Comparison of ENCODE assay signal across 26 cellular contexts in the genomic region with DNA sequence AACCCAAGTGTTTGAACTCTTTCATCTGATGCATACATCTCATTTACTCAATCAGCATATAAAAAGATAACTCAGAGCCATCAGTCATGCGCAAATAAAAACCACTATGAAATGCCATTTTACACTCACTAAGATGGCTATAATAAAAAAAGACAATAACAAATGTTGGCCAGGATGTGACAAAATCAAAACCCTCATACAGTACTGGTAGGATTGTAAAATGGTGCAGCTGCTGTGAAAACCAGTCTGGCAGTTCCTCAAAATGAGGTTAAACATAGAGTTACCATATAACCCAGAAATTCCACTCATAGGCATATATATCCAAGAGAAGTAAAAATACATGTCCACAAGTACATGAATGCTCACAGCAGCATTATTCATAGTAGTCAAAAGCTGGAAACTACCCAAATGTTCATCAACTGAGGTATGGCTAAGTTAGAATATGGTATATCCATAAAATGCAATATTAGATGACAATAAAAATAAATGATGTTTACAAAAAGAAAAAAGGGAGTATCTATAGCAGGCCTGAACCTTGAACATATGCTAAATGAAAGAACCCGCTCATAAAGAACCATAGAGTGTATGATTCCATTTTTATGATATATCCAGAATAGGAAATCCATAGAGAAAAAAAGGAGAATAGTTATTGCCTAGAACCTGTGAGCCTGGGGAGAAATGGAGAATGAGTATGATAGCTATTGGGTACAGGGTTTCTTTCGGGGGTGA.
A peak's percentile ranks its signal among the peaks of the same experiment; 100 is the strongest.
DNase-seq lines count a peak whose midpoint lies in the region; ATAC-seq, FAIRE-seq and TF ChIP-seq lines count a peak whose summit lies in the region.
"Had no signal": no experiment of that assay in that cellular context is flagged by ENCODE, and none has a peak within 500 bp of the region (broad histone marks: within the 10 kb centered on the region; RNA-seq: fewer than 3 reads in every experiment).

No MANE protein-coding gene starts in this region.

- H3K9me3 Mint-ChIP-seq in GM23338: no peaks in the 10 kb centered on the region
- H3K9me3 Mint-ChIP-seq in activated T-helper 17 cell treated with anti-CD3 and anti-CD28 coated beads, Interleukin-2, amount 50 U/mL, for 72 hours: no peaks in the 10 kb centered on the region
- H3K9me3 Mint-ChIP-seq: CD4-positive, alpha-beta T cell; CD8-positive, alpha-beta T cell had no signal

- H3K27me3 ChIP-seq in GM23338 (ENCODE audit: insufficient read depth) (no peaks in the 10 kb centered on the region), pancreas (no peaks in the 10 kb centered on the region)
- H3K27me3 ChIP-seq: BLaER1 treated with 17β-estradiol and CSF1 and Interleukin-3, amounts not matched to agents 10 nM and 100 nM had no signal

- DNase-seq in GM23338 (ENCODE audit: low spot score): no peak
- DNase-seq in left colon: no peak
- DNase-seq in pancreas: no peak
- DNase-seq in NCI-H524 (lab: John Stamatoyannopoulos, UW): no peak
- no peak for DNase-seq in activated naive CD4-positive, alpha-beta T cell treated with anti-CD3 and anti-CD28 coated beads, Interleukin-2, amount 50 U/mL, for 16 hours
- DNase-seq: AML-193; CD4-positive, alpha-beta T cell; CD8-positive, alpha-beta T cell; COR-L47; DMS 273 treated with DMSO at 0.1 percent for 48 hours; DMS153; DMS53; DMS79; DND-41; EL; GDM1 had no signal

- peaks cover 14% of the 10 kb centered on the region; the same call in 2 of the 3 replicates for H3K4me1 Mint-ChIP-seq in GM23338
- H3K4me1 Mint-ChIP-seq in activated T-helper 17 cell treated with anti-CD3 and anti-CD28 coated beads, Interleukin-2, amount 50 U/mL, for 72 hours: no peaks in the 10 kb centered on the region
- H3K4me1 Mint-ChIP-seq: B cell had no signal

- no peaks in the 10 kb centered on the region for H4K20me1 ChIP-seq in GM23338 (replicated peaks; ENCODE audit: insufficient read depth)
- H4K20me1 ChIP-seq: BLaER1 treated with 17β-estradiol and CSF1 and Interleukin-3, amounts not matched to agents 10 nM and 100 nM had no signal

- no peak overlapping the region for H2AFZ ChIP-seq in GM23338

- no peak for ATAC-seq in GM23338
- ATAC-seq in activated T-helper 17 cell treated with anti-CD3 and anti-CD28 coated beads, Interleukin-2, amount 50 U/mL, for 72 hours (replicated peaks): peak; percentile 26
- peak; percentile 90 for ATAC-seq in left colon
- no peak for ATAC-seq in pancreas
- ATAC-seq in GM21526 (IDR thresholded peaks at IDR 0.05; ENCODE audit: low FRiP score, unreplicated experiment): no peak
- ATAC-seq: A549; CD8-positive, alpha-beta T cell; GM12878 had no signal

- no peak overlapping the region for H3K4me2 ChIP-seq in GM23338
- H3K4me2 ChIP-seq: A549; BLaER1 treated with 17β-estradiol and CSF1 and Interleukin-3, amounts not matched to agents 10 nM and 100 nM had no signal

- intact Hi-C loops in left colon (cut with DNase I, micrococcal nuclease) (no loop called here), pancreas (cut with DNase I) (no loop called here)

- H3K4me1 ChIP-seq in GM23338 (ENCODE audit: insufficient read depth): peaks cover 11% of the 10 kb centered on the region; the same call in 1 of the 2 replicates
- H3K4me1 ChIP-seq in pancreas: no peaks in the 10 kb centered on the region
- H3K4me1 ChIP-seq: A549 had no signal

- WGBS in pancreas, 2 donors: 94 to 98% methylated on average over 3 of the region's 3 CpGs

- no peaks in the 10 kb centered on the region for H3F3A ChIP-seq in GM23338 (replicated peaks; ENCODE audit: low read depth)

- H3K36me3 ChIP-seq in GM23338 (ENCODE audit: insufficient read depth) (no peaks in the 10 kb centered on the region), pancreas (no peaks in the 10 kb centered on the region)
- H3K36me3 ChIP-seq: BLaER1 treated with 17β-estradiol and CSF1 and Interleukin-3, amounts not matched to agents 10 nM and 100 nM had no signal

- H3K9me2 ChIP-seq in GM23338 (ENCODE audit: insufficient read depth): no peaks in the 10 kb centered on the region; the same call in 1 of the 2 replicates

- no peaks in the 10 kb centered on the region for H3K79me2 ChIP-seq in GM23338 (replicated peaks; ENCODE audit: insufficient read depth)

- H3K27ac ChIP-seq in GM23338 (ENCODE audit: low read depth): no peak overlapping the region
- H3K27ac ChIP-seq in pancreas: no peak overlapping the region
- H3K27ac ChIP-seq: 22Rv1; A549; BLaER1 treated with 17β-estradiol and CSF1 and Interleukin-3, amounts not matched to agents 10 nM and 100 nM; C4-2B had no signal

- no peaks in the 10 kb centered on the region for H3K36me3 Mint-ChIP-seq in GM23338 (ENCODE audit: low read depth)
- no peaks in the 10 kb centered on the region for H3K36me3 Mint-ChIP-seq in activated T-helper 17 cell treated with anti-CD3 and anti-CD28 coated beads, Interleukin-2, amount 50 U/mL, for 72 hours (ENCODE audit: low read depth)
- H3K36me3 Mint-ChIP-seq: CD8-positive, alpha-beta T cell had no signal

- TF ChIP-seq CTCF in GM23338 (conservative IDR thresholded peaks at IDR 0.05; ENCODE audit: low read depth in 2 of 2) (no peak), pancreas (IDR thresholded peaks at IDR 0.05) (no peak)

- H3K27me3 Mint-ChIP-seq in GM23338 (ENCODE audit: insufficient read depth, low read depth, poor library complexity): peaks cover under 1% of the 10 kb centered on the region
- no peaks in the 10 kb centered on the region for H3K27me3 Mint-ChIP-seq in activated T-helper 17 cell treated with anti-CD3 and anti-CD28 coated beads, Interleukin-2, amount 50 U/mL, for 72 hours

- FAIRE-seq in pancreas (lab: Jason Lieb, UNC): peak; percentile 43
- FAIRE-seq: A549, GM12878, GM12892, GM18507 had no signal

- no peak overlapping the region for H3K4me3 Mint-ChIP-seq in GM23338
- H3K4me3 Mint-ChIP-seq in activated T-helper 17 cell treated with anti-CD3 and anti-CD28 coated beads, Interleukin-2, amount 50 U/mL, for 72 hours: no peak overlapping the region
- H3K4me3 Mint-ChIP-seq: B cell; CD4-positive, alpha-beta T cell; CD8-positive, alpha-beta T cell had no signal

- H3K27ac Mint-ChIP-seq in GM23338: no peak overlapping the region
- H3K27ac Mint-ChIP-seq in activated T-helper 17 cell treated with anti-CD3 and anti-CD28 coated beads, Interleukin-2, amount 50 U/mL, for 72 hours: no peak overlapping the region
- H3K27ac Mint-ChIP-seq: B cell; CD4-positive, alpha-beta T cell; CD8-positive, alpha-beta T cell had no signal

- no peaks in the 10 kb centered on the region for H3K9me3 ChIP-seq in pancreas
- H3K9me3 ChIP-seq: A549; BLaER1 treated with 17β-estradiol and CSF1 and Interleukin-3, amounts not matched to agents 10 nM and 100 nM had no signal

- H3K4me3 ChIP-seq in GM23338: no peak overlapping the region
- H3K4me3 ChIP-seq in pancreas: no peak overlapping the region
- H3K4me3 ChIP-seq: A549; BLaER1 treated with 17β-estradiol and CSF1 and Interleukin-3, amounts not matched to agents 10 nM and 100 nM; GM12878 had no signal

TF ChIP-seq in GM23338, 12 proteins besides CTCF, POLR2A, EP300 and RAD21:
- TF ChIP-seq NANOG (IDR thresholded peaks at IDR 0.05; ENCODE audit: borderline replicate concordance) (peak; percentile 47; the same call in 1 of the 2 replicates), EZH2 (IDR thresholded peaks at IDR 0.05; ENCODE audit: low read depth, unreplicated experiment) (no peak)
TF ChIP-seq in GM23338: peak in this region for 1.

Comparison
In these comparisons a context has a peak if more than half of its experiments do, and no peak if none do; other contexts are left out.
1. ATAC-seq: peak in activated T-helper 17 cell treated with anti-CD3 and anti-CD28 coated beads, Interleukin-2, amount 50 U/mL, for 72 hours (single experiment) and left colon (single experiment); none in GM23338 (single experiment), pancreas (0 of 4) and GM21526 (single experiment).